20 cellular contexts compared by ENCODE assay signal in the genomic region with DNA sequence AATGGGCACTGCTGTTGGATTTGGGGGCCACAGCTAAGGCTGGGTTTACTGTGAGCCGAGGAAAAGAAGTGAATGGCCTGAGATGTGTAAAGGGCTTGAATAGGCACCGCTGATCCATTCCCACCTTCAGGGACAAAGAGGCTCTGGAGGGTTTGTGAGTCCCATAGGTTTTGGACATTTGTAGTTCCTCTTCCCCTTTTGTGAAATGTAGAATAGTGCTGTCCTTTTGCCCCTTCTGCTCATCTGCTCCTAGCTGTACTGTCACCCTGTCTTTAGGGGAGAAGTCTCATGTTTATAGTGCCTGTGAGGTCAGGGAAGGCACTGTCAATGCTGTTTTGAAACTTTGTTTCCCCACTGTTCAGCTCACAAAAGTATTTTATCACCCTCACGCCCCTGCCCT.
"Had no signal": no experiment of that assay in that cellular context is flagged by ENCODE, and none has a peak within 500 bp of the region (broad histone marks: within the 10 kb centered on the region; RNA-seq: fewer than 3 reads in every experiment).

No MANE protein-coding gene starts in this region.

- H3K27me3 ChIP-seq: esophagus squamous epithelium, gastroesophageal sphincter, right atrium auricular region, sigmoid colon, testis, tibial nerve had no signal

- H3K9me3 ChIP-seq: esophagus squamous epithelium, gastroesophageal sphincter, right atrium auricular region, sigmoid colon, testis, tibial nerve had no signal

- H3K27ac ChIP-seq: esophagus squamous epithelium, gastroesophageal sphincter, right atrium auricular region, sigmoid colon, skin epidermis, testis, tibial nerve had no signal

- ATAC-seq: gastroesophageal sphincter; left lobe of liver; naive thymus-derived CD4-positive, alpha-beta T cell; stimulated activated naive B cell treated with anti-CD40 and anti-IgM and Interleukin-4, amounts not matched to agents 10 μg/mL and 1 μg/mL and 100 μg/mL, for 72 hours; stimulated activated naive CD8-positive, alpha-beta T cell treated with anti-CD3 and anti-CD28 coated beads, Interleukin-15, amount 100 ng/mL, for 72 hours had no signal

- H3K4me1 ChIP-seq: esophagus squamous epithelium, gastroesophageal sphincter, right atrium auricular region, sigmoid colon, testis, tibial nerve had no signal

- DNase-seq: dermis blood vessel endothelial cell; esophagus squamous epithelium; foreskin fibroblast; glutamatergic neuron; islet precursor cell; mammary epithelial cell; naive thymus-derived CD4-positive, alpha-beta T cell; nephron progenitor cell; posterior cingulate gyrus; sigmoid colon; stimulated activated CD4-positive, alpha-beta T cell treated with anti-CD3 and anti-CD28 coated beads, Interleukin-2, amount 100 ng/mL, for 24 hours; stimulated activated CD4-positive, alpha-beta T cell treated with anti-CD3 and anti-CD28 coated beads, Interleukin-4, amount 100 ng/mL, for 4 hours; stimulated activated naive B cell treated with anti-CD40 and anti-IgM and Interleukin-4, amounts not matched to agents 10 μg/mL and 1 μg/mL and 100 μg/mL, for 72 hours; stimulated activated naive CD8-positive, alpha-beta T cell treated with anti-CD3 and anti-CD28 coated beads, Interleukin-15, amount 100 ng/mL, for 72 hours had no signal

- H3K4me3 ChIP-seq: esophagus squamous epithelium, gastroesophageal sphincter, right atrium auricular region, sigmoid colon, skin epidermis, testis, tibial nerve had no signal
